Comparison of ENCODE assay signal across 17 cellular contexts in the genomic region with DNA sequence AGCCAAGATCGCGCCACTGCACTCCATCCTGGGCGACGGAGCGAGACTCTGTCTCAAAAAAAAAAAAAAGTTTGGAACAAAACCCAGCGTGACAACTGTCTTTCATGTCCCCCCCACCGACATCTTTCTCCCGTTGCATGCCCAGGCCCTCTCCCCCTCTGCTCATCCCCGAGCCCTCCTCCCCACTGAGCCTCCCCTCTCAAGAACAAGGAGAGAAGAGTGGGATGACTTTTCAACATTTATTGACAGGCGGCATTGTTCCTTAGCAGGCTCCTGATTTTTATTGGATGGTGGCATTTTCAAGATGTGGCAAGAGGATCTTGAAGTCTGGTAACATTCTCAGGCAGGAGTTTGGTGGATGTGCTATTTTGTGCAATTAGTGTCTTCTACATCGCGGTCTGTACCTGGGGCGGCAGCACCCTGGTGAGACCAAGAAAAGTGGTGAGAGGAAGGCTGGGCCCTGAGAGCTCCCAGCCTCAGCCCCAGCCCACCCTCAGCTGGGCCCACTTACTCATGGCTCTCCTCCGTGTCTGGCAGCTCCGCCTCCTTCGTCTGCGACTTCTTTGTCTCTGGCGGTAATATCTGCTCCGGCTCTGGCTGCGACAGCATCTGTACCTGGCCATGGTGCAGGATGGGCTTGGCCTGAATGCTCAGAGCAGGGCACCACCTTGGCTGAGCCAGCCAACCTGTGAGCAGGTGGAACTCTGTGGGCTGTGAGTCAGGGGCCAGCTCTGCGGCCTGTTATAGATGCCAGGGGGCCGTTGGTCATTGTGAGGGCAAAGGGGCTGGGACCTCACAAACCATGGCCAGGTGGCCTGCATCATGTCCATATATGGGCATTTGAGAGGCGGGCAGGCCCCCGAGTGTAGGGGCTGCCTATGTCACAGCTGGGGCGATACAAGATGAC. TPM values are rescaled to one million over a fixed set of nuclear protein-coding genes. Genes with fewer than 3 reads are reported as not detected.
DNase-seq lines count a peak whose midpoint lies in the region; TF ChIP-seq lines count a peak whose summit lies in the region.
"Had no signal": no experiment of that assay in that cellular context is flagged by ENCODE, and none has a peak within 500 bp of the region (broad histone marks: within the 10 kb centered on the region; RNA-seq: fewer than 3 reads in every experiment).

A gene with protein sequence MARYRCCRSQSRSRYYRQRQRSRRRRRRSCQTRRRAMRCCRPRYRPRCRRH (minus strand): TSS at position 715 of the 907 bp plus-strand sequence. CDS start 92 bp downstream, at position 623.

- H3K79me2 ChIP-seq in osteoblast (ENCODE audit: insufficient read depth, low read length) = no peaks in the 10 kb centered on the region

- no peaks in the 10 kb centered on the region for H3K27me3 ChIP-seq in Caco-2 (replicated peaks; ENCODE audit: control insufficient read depth, insufficient read depth, low read length)
- peaks cover 2% of the 10 kb centered on the region for H3K27me3 ChIP-seq in osteoblast (ENCODE audit: insufficient read depth, low read length)
- no peaks in the 10 kb centered on the region for H3K27me3 ChIP-seq in CD8-positive, alpha-beta memory T cell (ENCODE audit: insufficient read depth, low read length, poor library complexity, severe bottlenecking)
- H3K27me3 ChIP-seq: BE2C, SJSA1 had no signal

- H3K27ac ChIP-seq in osteoblast (ENCODE audit: low read depth, low read length) = no peak within 1 kb of the TSS
- H3K27ac ChIP-seq in CD8-positive, alpha-beta memory T cell (ENCODE audit: low read depth, low read length) = no peak within 1 kb of the TSS
- H3K27ac ChIP-seq: SJSA1 had no signal

- no peaks in the 10 kb centered on the region for H4K20me1 ChIP-seq in osteoblast (ENCODE audit: insufficient read depth, low read length)

- H3K4me2 ChIP-seq in osteoblast (ENCODE audit: insufficient read depth, low read length) = no peak within 1 kb of the TSS

- DNase-seq in Caco-2 (no peak), SK-N-DZ (ENCODE audit: low spot score) (peak; percentile 43), iPS-NIHi11 (ENCODE audit: low spot score) (peak; percentile 33), osteoblast (ENCODE audit: insufficient read length, low spot score, missing footprints) (peak; percentile 26), NCI-H2171 treated with DMSO at 0.1 percent for 48 hours (lab: John Stamatoyannopoulos, UW) (no peak), NCI-H1105 treated with DMSO at 0.1 percent for 48 hours (lab: John Stamatoyannopoulos, UW) (no peak)
- no peak for DNase-seq in CD8-positive, alpha-beta memory T cell
- DNase-seq: ACHN; BE2C; CD8-positive, alpha-beta T cell; DMS 273 treated with DMSO at 0.1 percent for 48 hours; KBM-7; NCI-H1092; NCI-H1694; NCI-H446 had no signal

- H3K36me3 Mint-ChIP-seq in Caco-2 (ENCODE audit: insufficient read depth, unreplicated experiment) = no peaks in the 10 kb centered on the region
- H3K36me3 Mint-ChIP-seq in CD8-positive, alpha-beta memory T cell = no peaks in the 10 kb centered on the region
- H3K36me3 Mint-ChIP-seq: CD8-positive, alpha-beta T cell had no signal

- H3K27ac Mint-ChIP-seq in Caco-2 (ENCODE audit: unreplicated experiment) = peak within 1 kb of the TSS; percentile 87
- no peak within 1 kb of the TSS for H3K27ac Mint-ChIP-seq in CD8-positive, alpha-beta memory T cell
- H3K27ac Mint-ChIP-seq: CD8-positive, alpha-beta T cell had no signal

- H2AFZ ChIP-seq in osteoblast (ENCODE audit: low read length) = no peak within 1 kb of the TSS

- H3K4me3 ChIP-seq in Caco-2 (ENCODE audit: low read depth, low read length) (no peak within 1 kb of the TSS), osteoblast (ENCODE audit: insufficient read depth, low read length) (no peak within 1 kb of the TSS)
- H3K4me3 ChIP-seq in CD8-positive, alpha-beta memory T cell (ENCODE audit: low read length) = no peak within 1 kb of the TSS
- H3K4me3 ChIP-seq: SJSA1 had no signal

- intact Hi-C loops in Caco-2 (cut with micrococcal nuclease; ENCODE audit: unreplicated experiment) = no loop called here

- H3K36me3 ChIP-seq in Caco-2 (ENCODE audit: control insufficient read depth, insufficient read depth, low read length) (no peaks in the 10 kb centered on the region), osteoblast (ENCODE audit: insufficient read depth, low read length) (no peaks in the 10 kb centered on the region)
- no peaks in the 10 kb centered on the region for H3K36me3 ChIP-seq in CD8-positive, alpha-beta memory T cell (ENCODE audit: insufficient read depth, low read length)
- H3K36me3 ChIP-seq: BE2C, SJSA1 had no signal

- H3K4me1 ChIP-seq in Caco-2 (peaks cover 21% of the 10 kb centered on the region), osteoblast (ENCODE audit: insufficient read depth, low read length) (no peaks in the 10 kb centered on the region)
- no peaks in the 10 kb centered on the region for H3K4me1 ChIP-seq in CD8-positive, alpha-beta memory T cell (ENCODE audit: insufficient read depth, low read length)
- H3K4me1 ChIP-seq: BE2C, SJSA1 had no signal

- TF ChIP-seq CTCF in Caco-2 (IDR thresholded peaks at IDR 0.05; ENCODE audit: insufficient read depth in 1 of 2, low read depth in 1 of 2, low read length in 1 of 2, severe bottlenecking in 1 of 2, unreplicated experiment in 1 of 2) (no peak), osteoblast (IDR thresholded peaks at IDR 0.05; ENCODE audit: extremely low read depth, low read depth, low read length) (no peak)

- H3K9me3 Mint-ChIP-seq in Caco-2 (ENCODE audit: unreplicated experiment) = no peaks in the 10 kb centered on the region
- H3K9me3 Mint-ChIP-seq in CD8-positive, alpha-beta memory T cell = no peaks in the 10 kb centered on the region
- H3K9me3 Mint-ChIP-seq: CD8-positive, alpha-beta T cell had no signal

- CTCF ChIA-PET in Caco-2 (lab: Charles Lee) = interaction anchor here (0.6 kb wide), 1 partner anchor 17 kb away, joined by 3 read pairs; no protein-coding TSS in a partner anchor
- CTCF ChIA-PET in CD8-positive, alpha-beta memory T cell (lab: Charles Lee) = interaction anchor here (1.3 kb wide), 1 partner anchor 19 kb away, joined by 3 read pairs; no protein-coding TSS in a partner anchor

- POLR2A ChIA-PET in Caco-2 (lab: Charles Lee) = interaction anchor here (1.3 kb wide), 1 partner anchor 25 kb away, joined by 21 read pairs; a partner anchor contains a TSS
- POLR2A ChIA-PET in CD8-positive, alpha-beta memory T cell (lab: Charles Lee) = no interaction called here

- H3K27me3 Mint-ChIP-seq in Caco-2 (ENCODE audit: insufficient read depth, unreplicated experiment) = no peaks in the 10 kb centered on the region
- H3K27me3 Mint-ChIP-seq in CD8-positive, alpha-beta memory T cell = peaks cover 8 to 12% of the 10 kb centered on the region in 2 donors

- H3K9me3 ChIP-seq in Caco-2 (no peaks in the 10 kb centered on the region), osteoblast (ENCODE audit: low read depth, low read length) (no peaks in the 10 kb centered on the region)
- no peaks in the 10 kb centered on the region for H3K9me3 ChIP-seq in CD8-positive, alpha-beta memory T cell (ENCODE audit: low read length)
- H3K9me3 ChIP-seq: BE2C, SJSA1 had no signal

- BruUV-seq in Caco-2 (replicated peaks; lab: Mats Ljungman, UMichigan) = no TSS peak

- H3K4me1 Mint-ChIP-seq in Caco-2 (ENCODE audit: low read depth, unreplicated experiment) = peaks cover 16% of the 10 kb centered on the region
- no peaks in the 10 kb centered on the region for H3K4me1 Mint-ChIP-seq in CD8-positive, alpha-beta memory T cell

- H3K4me3 Mint-ChIP-seq in Caco-2 (ENCODE audit: unreplicated experiment) = peak within 1 kb of the TSS; percentile 38
- peak within 1 kb of the TSS in 1 of 7 donors; percentile 32 for H3K4me3 Mint-ChIP-seq in CD8-positive, alpha-beta memory T cell
- H3K4me3 Mint-ChIP-seq: CD8-positive, alpha-beta T cell had no signal

RNA-seq across cellular contexts. Expression of the gene that starts here (rescaled TPM):
- not detected in 2 replicates for total RNA-seq in Caco-2 (2022)
- not detected in 2 replicates for polyA plus RNA-seq in SK-N-DZ (2014; cell fraction: cytosol; rRNA removed)
- polyA plus RNA-seq in SK-N-DZ (2014; cell fraction: nucleus; rRNA removed) = not detected in 2 replicates
- not detected in 2 replicates for total RNA-seq in osteoblast
- total RNA-seq in CD8-positive, alpha-beta memory T cell = not detected
- polyA plus RNA-seq in CD8-positive, alpha-beta memory T cell = not detected
- total RNA-seq: CD8-positive, alpha-beta T cell; M059J; SJSA1 had no signal

Comparison
In these comparisons a context has a peak if more than half of its experiments do, and no peak if none do; other contexts are left out.
1. Peak in DNase-seq in osteoblast; RNA of the gene not detected or under 1 TPM.
2. DNase-seq: peak in SK-N-DZ (single experiment) and iPS-NIHi11 (single experiment); none in Caco-2 (0 of 2), NCI-H2171 treated with DMSO at 0.1 percent for 48 hours (single experiment), NCI-H1105 treated with DMSO at 0.1 percent for 48 hours (single experiment) and CD8-positive, alpha-beta memory T cell (0 of 5).